Comparison of ENCODE assay signal across 1 cellular context in the genomic region with DNA sequence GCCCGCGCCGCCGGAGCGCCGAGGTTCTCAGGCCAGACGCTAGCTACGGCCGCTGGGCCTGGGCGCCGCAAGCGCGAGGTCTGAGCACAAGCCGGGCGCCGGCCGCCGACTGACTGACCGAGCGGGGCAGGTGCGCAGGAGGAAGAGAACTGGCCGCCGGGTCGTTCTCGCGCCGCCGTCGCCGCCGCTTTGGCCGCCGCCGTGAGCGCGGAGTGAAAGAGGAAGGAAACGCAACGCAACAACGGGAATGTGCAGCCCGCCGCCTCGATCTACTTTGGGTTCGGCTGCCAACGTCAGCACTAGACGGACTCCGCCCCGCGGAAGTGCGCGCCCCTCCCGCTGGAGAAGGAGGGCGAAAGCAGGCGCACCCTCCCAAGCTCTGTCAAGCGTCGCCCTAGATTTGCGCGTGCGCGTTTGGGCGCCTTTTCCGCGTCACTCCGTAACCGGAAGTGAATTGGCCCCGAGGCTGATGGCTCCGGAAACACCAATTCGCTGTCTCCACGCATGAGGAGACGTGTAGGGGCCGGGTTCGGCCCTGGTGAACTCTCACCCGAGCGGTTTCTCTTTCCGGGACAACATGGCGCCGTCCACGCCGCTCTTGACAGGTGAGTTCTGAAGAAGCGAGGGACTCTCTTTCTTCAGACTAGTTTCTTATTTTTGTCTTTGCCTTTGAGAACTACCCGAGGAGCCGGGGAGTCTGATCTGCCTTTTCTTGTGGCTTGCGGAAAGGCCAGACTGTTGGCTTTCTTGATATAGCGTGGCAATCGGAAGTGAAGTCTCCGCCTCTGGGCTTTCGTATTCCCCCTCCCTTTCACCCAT.
TF ChIP-seq lines count a peak whose summit lies in the region.

A gene (plus strand): TSS at position 562 of the 819 bp plus-strand sequence. CDS start 16 bp downstream, at position 578.
A gene (minus strand): TSS at position 271 of the 819 bp plus-strand sequence. CDS start 361 bp downstream, outside the sequence.

TF ChIP-seq in GM12878, 131 proteins besides CTCF, POLR2A, EP300 and RAD21 (continued from another document and continues in another):
- TF ChIP-seq HDAC6 (IDR thresholded peaks at IDR 0.05; ENCODE audit: unreplicated experiment) (peak; percentile 62), MEF2B (IDR thresholded peaks at IDR 0.05; ENCODE audit: partially characterized antibody, poor library complexity, severe bottlenecking) (peak; percentile 47), JUND (IDR thresholded peaks at IDR 0.05; ENCODE audit: low read depth, low read length) (0 out of 2 replicates have a peak, but pooled peaks have one; percentile 6), FOXM1 (IDR thresholded peaks at IDR 0.05; ENCODE audit: low read depth, low read length) (0 out of 2 replicates have a peak, but pooled peaks have one; percentile 29), ZSCAN29 (IDR thresholded peaks at IDR 0.05) (no peak), TAF1 (IDR thresholded peaks at IDR 0.05; ENCODE audit: borderline replicate concordance, low read depth, low read length) (peak; percentile 90), ZNF207 (IDR thresholded peaks at IDR 0.05; ENCODE audit: borderline replicate concordance) (peak; percentile 39; the same call in 1 of the 2 replicates), BCL11A (IDR thresholded peaks at IDR 0.05; ENCODE audit: low read depth, low read length) (no peak), MXI1 (IDR thresholded peaks at IDR 0.05; ENCODE audit: low read depth, low read length) (peak; percentile 99), CHD2 (IDR thresholded peaks at IDR 0.05; ENCODE audit: borderline replicate concordance, low read depth, low read length) (0 out of 2 replicates have a peak, but pooled peaks have one; percentile 51), TARDBP (IDR thresholded peaks at IDR 0.05; ENCODE audit: borderline replicate concordance) (0 out of 2 replicates have a peak, but pooled peaks have one; percentile 72), KLF5 (IDR thresholded peaks at IDR 0.05; ENCODE audit: partially characterized antibody) (no peak), RAD51 (IDR thresholded peaks at IDR 0.05) (no peak), TCF3 (IDR thresholded peaks at IDR 0.05; ENCODE audit: borderline replicate concordance, insufficient read depth, low read depth, low read length) (peak; percentile 58), CEBPB (IDR thresholded peaks at IDR 0.05; ENCODE audit: borderline replicate concordance in 1 of 2, low read depth in 2 of 2, low read length in 2 of 2) (no peak), SUZ12 (IDR thresholded peaks at IDR 0.05; ENCODE audit: unreplicated experiment) (no peak), ZBED1 (IDR thresholded peaks at IDR 0.05; ENCODE audit: borderline replicate concordance) (no peak; the same call in 1 of the 2 replicates), BACH1 (IDR thresholded peaks at IDR 0.05; ENCODE audit: borderline replicate concordance) (peak; percentile 86), HDAC2 (IDR thresholded peaks at IDR 0.05) (no peak), STAT1 (conservative IDR thresholded peaks at IDR 0.05) (no peak; the same call in 1 of the 2 replicates), YBX1 (IDR thresholded peaks at IDR 0.05) (no peak), JUNB (IDR thresholded peaks at IDR 0.05) (peak; percentile 31; the same call in 1 of the 2 replicates), SMARCA5 (IDR thresholded peaks at IDR 0.05) (peak; percentile 85; the same call in 1 of the 2 replicates), NR2F1 (conservative IDR thresholded peaks at IDR 0.05) (peak; percentile 90), DPF2 (IDR thresholded peaks at IDR 0.05) (peak; percentile 88), RELA (IDR thresholded peaks at IDR 0.05; ENCODE audit: borderline replicate concordance, partially characterized antibody) (peak; percentile 12)
- TF ChIP-seq, protein P1, sequence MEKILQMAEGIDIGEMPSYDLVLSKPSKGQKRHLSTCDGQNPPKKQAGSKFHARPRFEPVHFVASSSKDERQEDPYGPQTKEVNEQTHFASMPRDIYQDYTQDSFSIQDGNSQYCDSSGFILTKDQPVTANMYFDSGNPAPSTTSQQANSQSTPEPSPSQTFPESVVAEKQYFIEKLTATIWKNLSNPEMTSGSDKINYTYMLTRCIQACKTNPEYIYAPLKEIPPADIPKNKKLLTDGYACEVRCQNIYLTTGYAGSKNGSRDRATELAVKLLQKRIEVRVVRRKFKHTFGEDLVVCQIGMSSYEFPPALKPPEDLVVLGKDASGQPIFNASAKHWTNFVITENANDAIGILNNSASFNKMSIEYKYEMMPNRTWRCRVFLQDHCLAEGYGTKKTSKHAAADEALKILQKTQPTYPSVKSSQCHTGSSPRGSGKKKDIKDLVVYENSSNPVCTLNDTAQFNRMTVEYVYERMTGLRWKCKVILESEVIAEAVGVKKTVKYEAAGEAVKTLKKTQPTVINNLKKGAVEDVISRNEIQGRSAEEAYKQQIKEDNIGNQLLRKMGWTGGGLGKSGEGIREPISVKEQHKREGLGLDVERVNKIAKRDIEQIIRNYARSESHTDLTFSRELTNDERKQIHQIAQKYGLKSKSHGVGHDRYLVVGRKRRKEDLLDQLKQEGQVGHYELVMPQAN (conservative IDR thresholded peaks at IDR 0.05), result peak; percentile 95
- TF ChIP-seq, protein P2, sequence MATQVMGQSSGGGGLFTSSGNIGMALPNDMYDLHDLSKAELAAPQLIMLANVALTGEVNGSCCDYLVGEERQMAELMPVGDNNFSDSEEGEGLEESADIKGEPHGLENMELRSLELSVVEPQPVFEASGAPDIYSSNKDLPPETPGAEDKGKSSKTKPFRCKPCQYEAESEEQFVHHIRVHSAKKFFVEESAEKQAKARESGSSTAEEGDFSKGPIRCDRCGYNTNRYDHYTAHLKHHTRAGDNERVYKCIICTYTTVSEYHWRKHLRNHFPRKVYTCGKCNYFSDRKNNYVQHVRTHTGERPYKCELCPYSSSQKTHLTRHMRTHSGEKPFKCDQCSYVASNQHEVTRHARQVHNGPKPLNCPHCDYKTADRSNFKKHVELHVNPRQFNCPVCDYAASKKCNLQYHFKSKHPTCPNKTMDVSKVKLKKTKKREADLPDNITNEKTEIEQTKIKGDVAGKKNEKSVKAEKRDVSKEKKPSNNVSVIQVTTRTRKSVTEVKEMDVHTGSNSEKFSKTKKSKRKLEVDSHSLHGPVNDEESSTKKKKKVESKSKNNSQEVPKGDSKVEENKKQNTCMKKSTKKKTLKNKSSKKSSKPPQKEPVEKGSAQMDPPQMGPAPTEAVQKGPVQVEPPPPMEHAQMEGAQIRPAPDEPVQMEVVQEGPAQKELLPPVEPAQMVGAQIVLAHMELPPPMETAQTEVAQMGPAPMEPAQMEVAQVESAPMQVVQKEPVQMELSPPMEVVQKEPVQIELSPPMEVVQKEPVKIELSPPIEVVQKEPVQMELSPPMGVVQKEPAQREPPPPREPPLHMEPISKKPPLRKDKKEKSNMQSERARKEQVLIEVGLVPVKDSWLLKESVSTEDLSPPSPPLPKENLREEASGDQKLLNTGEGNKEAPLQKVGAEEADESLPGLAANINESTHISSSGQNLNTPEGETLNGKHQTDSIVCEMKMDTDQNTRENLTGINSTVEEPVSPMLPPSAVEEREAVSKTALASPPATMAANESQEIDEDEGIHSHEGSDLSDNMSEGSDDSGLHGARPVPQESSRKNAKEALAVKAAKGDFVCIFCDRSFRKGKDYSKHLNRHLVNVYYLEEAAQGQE (IDR thresholded peaks at IDR 0.05; ENCODE audit: low read depth, low read length), result peak; percentile 38
- TF ChIP-seq, protein P3, sequence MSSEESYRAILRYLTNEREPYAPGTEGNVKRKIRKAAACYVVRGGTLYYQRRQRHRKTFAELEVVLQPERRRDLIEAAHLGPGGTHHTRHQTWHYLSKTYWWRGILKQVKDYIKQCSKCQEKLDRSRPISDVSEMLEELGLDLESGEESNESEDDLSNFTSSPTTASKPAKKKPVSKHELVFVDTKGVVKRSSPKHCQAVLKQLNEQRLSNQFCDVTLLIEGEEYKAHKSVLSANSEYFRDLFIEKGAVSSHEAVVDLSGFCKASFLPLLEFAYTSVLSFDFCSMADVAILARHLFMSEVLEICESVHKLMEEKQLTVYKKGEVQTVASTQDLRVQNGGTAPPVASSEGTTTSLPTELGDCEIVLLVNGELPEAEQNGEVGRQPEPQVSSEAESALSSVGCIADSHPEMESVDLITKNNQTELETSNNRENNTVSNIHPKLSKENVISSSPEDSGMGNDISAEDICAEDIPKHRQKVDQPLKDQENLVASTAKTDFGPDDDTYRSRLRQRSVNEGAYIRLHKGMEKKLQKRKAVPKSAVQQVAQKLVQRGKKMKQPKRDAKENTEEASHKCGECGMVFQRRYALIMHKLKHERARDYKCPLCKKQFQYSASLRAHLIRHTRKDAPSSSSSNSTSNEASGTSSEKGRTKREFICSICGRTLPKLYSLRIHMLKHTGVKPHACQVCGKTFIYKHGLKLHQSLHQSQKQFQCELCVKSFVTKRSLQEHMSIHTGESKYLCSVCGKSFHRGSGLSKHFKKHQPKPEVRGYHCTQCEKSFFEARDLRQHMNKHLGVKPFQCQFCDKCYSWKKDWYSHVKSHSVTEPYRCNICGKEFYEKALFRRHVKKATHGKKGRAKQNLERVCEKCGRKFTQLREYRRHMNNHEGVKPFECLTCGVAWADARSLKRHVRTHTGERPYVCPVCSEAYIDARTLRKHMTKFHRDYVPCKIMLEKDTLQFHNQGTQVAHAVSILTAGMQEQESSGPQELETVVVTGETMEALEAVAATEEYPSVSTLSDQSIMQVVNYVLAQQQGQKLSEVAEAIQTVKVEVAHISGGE (CRISPR knock-in tag; IDR thresholded peaks at IDR 0.05), result no peak
- TF ChIP-seq, protein P4, sequence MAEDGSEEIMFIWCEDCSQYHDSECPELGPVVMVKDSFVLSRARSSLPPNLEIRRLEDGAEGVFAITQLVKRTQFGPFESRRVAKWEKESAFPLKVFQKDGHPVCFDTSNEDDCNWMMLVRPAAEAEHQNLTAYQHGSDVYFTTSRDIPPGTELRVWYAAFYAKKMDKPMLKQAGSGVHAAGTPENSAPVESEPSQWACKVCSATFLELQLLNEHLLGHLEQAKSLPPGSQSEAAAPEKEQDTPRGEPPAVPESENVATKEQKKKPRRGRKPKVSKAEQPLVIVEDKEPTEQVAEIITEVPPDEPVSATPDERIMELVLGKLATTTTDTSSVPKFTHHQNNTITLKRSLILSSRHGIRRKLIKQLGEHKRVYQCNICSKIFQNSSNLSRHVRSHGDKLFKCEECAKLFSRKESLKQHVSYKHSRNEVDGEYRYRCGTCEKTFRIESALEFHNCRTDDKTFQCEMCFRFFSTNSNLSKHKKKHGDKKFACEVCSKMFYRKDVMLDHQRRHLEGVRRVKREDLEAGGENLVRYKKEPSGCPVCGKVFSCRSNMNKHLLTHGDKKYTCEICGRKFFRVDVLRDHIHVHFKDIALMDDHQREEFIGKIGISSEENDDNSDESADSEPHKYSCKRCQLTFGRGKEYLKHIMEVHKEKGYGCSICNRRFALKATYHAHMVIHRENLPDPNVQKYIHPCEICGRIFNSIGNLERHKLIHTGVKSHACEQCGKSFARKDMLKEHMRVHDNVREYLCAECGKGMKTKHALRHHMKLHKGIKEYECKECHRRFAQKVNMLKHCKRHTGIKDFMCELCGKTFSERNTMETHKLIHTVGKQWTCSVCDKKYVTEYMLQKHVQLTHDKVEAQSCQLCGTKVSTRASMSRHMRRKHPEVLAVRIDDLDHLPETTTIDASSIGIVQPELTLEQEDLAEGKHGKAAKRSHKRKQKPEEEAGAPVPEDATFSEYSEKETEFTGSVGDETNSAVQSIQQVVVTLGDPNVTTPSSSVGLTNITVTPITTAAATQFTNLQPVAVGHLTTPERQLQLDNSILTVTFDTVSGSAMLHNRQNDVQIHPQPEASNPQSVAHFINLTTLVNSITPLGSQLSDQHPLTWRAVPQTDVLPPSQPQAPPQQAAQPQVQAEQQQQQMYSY (CRISPR knock-in tag; IDR thresholded peaks at IDR 0.05), result no peak
- TF ChIP-seq, protein P5, sequence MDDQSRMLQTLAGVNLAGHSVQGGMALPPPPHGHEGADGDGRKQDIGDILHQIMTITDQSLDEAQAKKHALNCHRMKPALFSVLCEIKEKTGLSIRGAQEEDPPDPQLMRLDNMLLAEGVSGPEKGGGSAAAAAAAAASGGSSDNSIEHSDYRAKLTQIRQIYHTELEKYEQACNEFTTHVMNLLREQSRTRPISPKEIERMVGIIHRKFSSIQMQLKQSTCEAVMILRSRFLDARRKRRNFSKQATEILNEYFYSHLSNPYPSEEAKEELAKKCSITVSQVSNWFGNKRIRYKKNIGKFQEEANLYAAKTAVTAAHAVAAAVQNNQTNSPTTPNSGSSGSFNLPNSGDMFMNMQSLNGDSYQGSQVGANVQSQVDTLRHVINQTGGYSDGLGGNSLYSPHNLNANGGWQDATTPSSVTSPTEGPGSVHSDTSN (IDR thresholded peaks at IDR 0.05; ENCODE audit: insufficient replicate concordance, low read depth, low read length), result peak; percentile 82
- TF ChIP-seq, protein P6, sequence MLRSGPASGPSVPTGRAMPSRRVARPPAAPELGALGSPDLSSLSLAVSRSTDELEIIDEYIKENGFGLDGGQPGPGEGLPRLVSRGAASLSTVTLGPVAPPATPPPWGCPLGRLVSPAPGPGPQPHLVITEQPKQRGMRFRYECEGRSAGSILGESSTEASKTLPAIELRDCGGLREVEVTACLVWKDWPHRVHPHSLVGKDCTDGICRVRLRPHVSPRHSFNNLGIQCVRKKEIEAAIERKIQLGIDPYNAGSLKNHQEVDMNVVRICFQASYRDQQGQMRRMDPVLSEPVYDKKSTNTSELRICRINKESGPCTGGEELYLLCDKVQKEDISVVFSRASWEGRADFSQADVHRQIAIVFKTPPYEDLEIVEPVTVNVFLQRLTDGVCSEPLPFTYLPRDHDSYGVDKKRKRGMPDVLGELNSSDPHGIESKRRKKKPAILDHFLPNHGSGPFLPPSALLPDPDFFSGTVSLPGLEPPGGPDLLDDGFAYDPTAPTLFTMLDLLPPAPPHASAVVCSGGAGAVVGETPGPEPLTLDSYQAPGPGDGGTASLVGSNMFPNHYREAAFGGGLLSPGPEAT (IDR thresholded peaks at IDR 0.05; ENCODE audit: low read depth), result peak; percentile 96
- TF ChIP-seq, protein P7, sequence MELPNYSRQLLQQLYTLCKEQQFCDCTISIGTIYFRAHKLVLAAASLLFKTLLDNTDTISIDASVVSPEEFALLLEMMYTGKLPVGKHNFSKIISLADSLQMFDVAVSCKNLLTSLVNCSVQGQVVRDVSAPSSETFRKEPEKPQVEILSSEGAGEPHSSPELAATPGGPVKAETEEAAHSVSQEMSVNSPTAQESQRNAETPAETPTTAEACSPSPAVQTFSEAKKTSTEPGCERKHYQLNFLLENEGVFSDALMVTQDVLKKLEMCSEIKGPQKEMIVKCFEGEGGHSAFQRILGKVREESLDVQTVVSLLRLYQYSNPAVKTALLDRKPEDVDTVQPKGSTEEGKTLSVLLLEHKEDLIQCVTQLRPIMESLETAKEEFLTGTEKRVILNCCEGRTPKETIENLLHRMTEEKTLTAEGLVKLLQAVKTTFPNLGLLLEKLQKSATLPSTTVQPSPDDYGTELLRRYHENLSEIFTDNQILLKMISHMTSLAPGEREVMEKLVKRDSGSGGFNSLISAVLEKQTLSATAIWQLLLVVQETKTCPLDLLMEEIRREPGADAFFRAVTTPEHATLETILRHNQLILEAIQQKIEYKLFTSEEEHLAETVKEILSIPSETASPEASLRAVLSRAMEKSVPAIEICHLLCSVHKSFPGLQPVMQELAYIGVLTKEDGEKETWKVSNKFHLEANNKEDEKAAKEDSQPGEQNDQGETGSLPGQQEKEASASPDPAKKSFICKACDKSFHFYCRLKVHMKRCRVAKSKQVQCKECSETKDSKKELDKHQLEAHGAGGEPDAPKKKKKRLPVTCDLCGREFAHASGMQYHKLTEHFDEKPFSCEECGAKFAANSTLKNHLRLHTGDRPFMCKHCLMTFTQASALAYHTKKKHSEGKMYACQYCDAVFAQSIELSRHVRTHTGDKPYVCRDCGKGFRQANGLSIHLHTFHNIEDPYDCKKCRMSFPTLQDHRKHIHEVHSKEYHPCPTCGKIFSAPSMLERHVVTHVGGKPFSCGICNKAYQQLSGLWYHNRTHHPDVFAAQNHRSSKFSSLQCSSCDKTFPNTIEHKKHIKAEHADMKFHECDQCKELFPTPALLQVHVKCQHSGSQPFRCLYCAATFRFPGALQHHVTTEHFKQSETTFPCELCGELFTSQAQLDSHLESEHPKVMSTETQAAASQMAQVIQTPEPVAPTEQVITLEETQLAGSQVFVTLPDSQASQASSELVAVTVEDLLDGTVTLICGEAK (IDR thresholded peaks at IDR 0.05; ENCODE audit: borderline replicate concordance), result peak; percentile 98
